ENCODE assay signal across 10 cellular contexts in the genomic region with DNA sequence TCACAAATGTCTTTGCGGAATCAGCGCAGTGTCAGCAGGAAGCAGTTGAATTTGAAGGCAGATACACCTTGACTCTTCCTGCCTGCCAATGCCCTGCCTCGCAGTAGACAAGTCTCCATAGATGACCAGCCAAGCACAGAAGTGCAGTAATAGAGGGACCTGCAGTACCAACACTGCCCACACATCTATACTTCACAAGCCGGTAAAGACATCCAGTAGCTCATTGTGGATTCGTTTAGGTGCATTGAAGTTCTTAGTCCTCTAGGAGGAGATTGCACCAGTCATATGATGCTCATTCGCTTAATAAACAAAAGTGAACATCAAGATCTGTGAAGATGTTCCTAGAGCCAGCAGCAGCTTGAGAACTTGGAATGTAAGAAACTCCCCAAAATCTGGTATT. TPM values are rescaled to one million over a fixed set of nuclear protein-coding genes. Genes with fewer than 3 reads are reported as not detected.
DNase-seq lines count a peak whose midpoint lies in the region; ATAC-seq and TF ChIP-seq lines count a peak whose summit lies in the region.
"Had no signal": no experiment of that assay in that cellular context is flagged by ENCODE, and none has a peak within 500 bp of the region (broad histone marks: within the 10 kb centered on the region; RNA-seq: fewer than 3 reads in every experiment).

No MANE protein-coding gene starts in this region.

- TF ChIP-seq CTCF in KMS-11 (conservative IDR thresholded peaks at IDR 0.05; ENCODE audit: low read depth, low read length) (0 out of 2 replicates have a peak, but pooled peaks have one; percentile 18), endodermal cell (conservative IDR thresholded peaks at IDR 0.05) (peak; percentile 75), upper lobe of right lung (IDR thresholded peaks at IDR 0.05) (no peak)

- no peaks in the 10 kb centered on the region for H3K36me3 Mint-ChIP-seq in endodermal cell (ENCODE audit: low read depth)

- no peaks in the 10 kb centered on the region for H4K20me1 ChIP-seq in KMS-11 (ENCODE audit: insufficient read depth)

- H3K79me2 ChIP-seq in KMS-11 (ENCODE audit: insufficient read depth, low read depth): no peaks in the 10 kb centered on the region

- peak; percentile 83 for ATAC-seq in GM21619 (IDR thresholded peaks at IDR 0.05; ENCODE audit: unreplicated experiment)
- peak; percentile 43 for ATAC-seq in upper lobe of right lung
- ATAC-seq in aorta (ENCODE audit: low FRiP score): no peak

- H3K4me1 ChIP-seq in KMS-11 (ENCODE audit: low read depth, poor library complexity, severe bottlenecking) (peaks cover 17% of the 10 kb centered on the region), endodermal cell (ENCODE audit: control insufficient read depth, insufficient read depth, low read length) (no peaks in the 10 kb centered on the region), upper lobe of right lung (no peaks in the 10 kb centered on the region), aorta (ENCODE audit: control insufficient read depth in 1 of 2, insufficient read depth in 2 of 2, low read length in 2 of 2) (no peaks in the 10 kb centered on the region)
- H3K4me1 ChIP-seq: pancreas had no signal

- no peaks in the 10 kb centered on the region for H3K9me3 Mint-ChIP-seq in endodermal cell

- H3K9ac ChIP-seq in KMS-11: no peak overlapping the region
- H3K9ac ChIP-seq in endodermal cell (ENCODE audit: extremely low read depth, low read length, poor library complexity, severe bottlenecking): no peak overlapping the region

- H3K9me3 ChIP-seq in endodermal cell (ENCODE audit: control insufficient read depth, low read length): no peaks in the 10 kb centered on the region
- H3K9me3 ChIP-seq in upper lobe of right lung: no peaks in the 10 kb centered on the region
- H3K9me3 ChIP-seq in aorta (ENCODE audit: control insufficient read depth, low read length): peaks cover 1% of the 10 kb centered on the region
- H3K9me3 ChIP-seq: pancreas had no signal

- no peak overlapping the region for H3K4me3 Mint-ChIP-seq in endodermal cell

- peaks cover 41% of the 10 kb centered on the region for H3K27me3 Mint-ChIP-seq in endodermal cell (ENCODE audit: insufficient read depth)

- H3K27ac ChIP-seq in KMS-11 (no peak overlapping the region), endodermal cell (ENCODE audit: low read depth, low read length) (no peak overlapping the region), upper lobe of right lung (no peak overlapping the region), aorta (ENCODE audit: low read depth in 1 of 2, low read length in 2 of 2) (no peak overlapping the region)
- H3K27ac ChIP-seq: pancreas had no signal

- H3K27me3 ChIP-seq in KMS-11 (ENCODE audit: insufficient read depth, low read depth): no peaks in the 10 kb centered on the region
- H3K27me3 ChIP-seq in endodermal cell (ENCODE audit: control insufficient read depth, insufficient read depth, low read length, poor library complexity, severe bottlenecking): peaks cover 35% of the 10 kb centered on the region
- H3K27me3 ChIP-seq in upper lobe of right lung: peaks cover 73% of the 10 kb centered on the region
- peaks cover 0 to 3% of the 10 kb centered on the region in 2 donors for H3K27me3 ChIP-seq in aorta (ENCODE audit: control insufficient read depth in 1 of 2, insufficient read depth in 2 of 2, low read length in 1 of 2)

- H3K36me3 ChIP-seq in KMS-11 (ENCODE audit: insufficient read depth) (no peaks in the 10 kb centered on the region), endodermal cell (ENCODE audit: control insufficient read depth, insufficient read depth, low read length) (no peaks in the 10 kb centered on the region), upper lobe of right lung (no peaks in the 10 kb centered on the region), aorta (ENCODE audit: control insufficient read depth in 1 of 2, insufficient read depth in 2 of 2, low read length in 1 of 2) (no peaks in the 10 kb centered on the region)
- H3K36me3 ChIP-seq: pancreas had no signal

- DNase-seq in DMS53 (lab: John Stamatoyannopoulos, UW) (peak; percentile 67), DMS53 treated with DMSO at 0.1 percent for 48 hours (lab: John Stamatoyannopoulos, UW; ENCODE audit: unreplicated experiment) (no peak), endodermal cell (peak; percentile 78), upper lobe of right lung (no peak), aorta (no peak), NCI-H1417 (lab: John Stamatoyannopoulos, UW) (no peak)
- DNase-seq: pancreas had no signal

- peaks cover 1% of the 10 kb centered on the region for H3K4me1 Mint-ChIP-seq in endodermal cell

- H3K27ac Mint-ChIP-seq in endodermal cell: no peak overlapping the region

- 80 to 85% methylated on average over 2 to 6 of the region's 6 CpGs for WGBS in endodermal cell (ENCODE audit: insufficient coverage in 1 of 2, insufficient read length in 1 of 2), 2 experiments
- 81 to 86% methylated on average over 6 of the region's 6 CpGs for WGBS in aorta, 2 donors

- H3K4me3 ChIP-seq in KMS-11 (IDR thresholded peaks at IDR 0.05; ENCODE audit: insufficient read depth, low read depth, low read length) (no peak overlapping the region), endodermal cell (ENCODE audit: low read length) (no peak overlapping the region), upper lobe of right lung (no peak overlapping the region), aorta (ENCODE audit: low read length in 2 of 2) (no peak overlapping the region)
- H3K4me3 ChIP-seq: pancreas had no signal

- no peak overlapping the region for H3K4me2 ChIP-seq in KMS-11

- intact Hi-C loops in upper lobe of right lung (cut with DNase I): no loop called here
- intact Hi-C loops in aorta (cut with DNase I): loop anchor here in 1 of 2 donors (5.0 kb wide), 1 partner anchor 45 kb away; no protein-coding TSS in a partner anchor

- H2AFZ ChIP-seq in KMS-11 (ENCODE audit: low read depth): no peak overlapping the region

RNA-seq across cellular contexts. Expression of gene IFNA2, which starts 7.1 kb away (rescaled TPM):
- total RNA-seq in endodermal cell: not detected
- not detected for polyA plus RNA-seq in endodermal cell (2013, experiment 1 of 2)
- not detected for polyA plus RNA-seq in endodermal cell (2013, experiment 2 of 2)
- not detected for total RNA-seq in upper lobe of right lung
- total RNA-seq in aorta: not detected
- not detected for polyA plus RNA-seq in aorta
- total RNA-seq: activated CD8-positive, alpha-beta memory T cell treated with anti-CD3 and anti-CD28 coated beads for 36 hours; pancreas had no signal
- polyA plus RNA-seq: pancreas had no signal

RNA-seq across cellular contexts. Expression of gene IFNA8, which starts 16.6 kb away (rescaled TPM):
- not detected for total RNA-seq in endodermal cell
- polyA plus RNA-seq in endodermal cell (2013, experiment 1 of 2): not detected
- polyA plus RNA-seq in endodermal cell (2013, experiment 2 of 2): not detected
- total RNA-seq in upper lobe of right lung: not detected
- not detected for total RNA-seq in aorta
- not detected for polyA plus RNA-seq in aorta
- total RNA-seq: activated CD8-positive, alpha-beta memory T cell treated with anti-CD3 and anti-CD28 coated beads for 36 hours; pancreas had no signal
- polyA plus RNA-seq: pancreas had no signal

RNA-seq across cellular contexts. Expression of gene IFNA13, which starts 24.4 kb away (rescaled TPM):
- total RNA-seq in endodermal cell (not detected), upper lobe of right lung (not detected), aorta (not detected)
- not detected for polyA plus RNA-seq in endodermal cell (2013, experiment 1 of 2)
- polyA plus RNA-seq in endodermal cell (2013, experiment 2 of 2): not detected
- not detected for polyA plus RNA-seq in aorta
- total RNA-seq: activated CD8-positive, alpha-beta memory T cell treated with anti-CD3 and anti-CD28 coated beads for 36 hours; pancreas had no signal

RNA-seq across cellular contexts. Expression of gene IFNA6, which starts 41.6 kb away (rescaled TPM):
- total RNA-seq in endodermal cell (not detected), upper lobe of right lung (not detected), aorta (not detected)
- not detected for polyA plus RNA-seq in endodermal cell (2013, experiment 1 of 2)
- not detected for polyA plus RNA-seq in endodermal cell (2013, experiment 2 of 2)
- polyA plus RNA-seq in aorta: not detected
- total RNA-seq: activated CD8-positive, alpha-beta memory T cell treated with anti-CD3 and anti-CD28 coated beads for 36 hours; pancreas had no signal
- polyA plus RNA-seq: pancreas had no signal

RNA-seq across cellular contexts. Expression of gene IFNA1, which starts 48.0 kb away (rescaled TPM):
- not detected for total RNA-seq in endodermal cell
- not detected for polyA plus RNA-seq in endodermal cell (2013, experiment 1 of 2)
- not detected for polyA plus RNA-seq in endodermal cell (2013, experiment 2 of 2)
- not detected for total RNA-seq in upper lobe of right lung
- total RNA-seq in aorta: not detected
- not detected for polyA plus RNA-seq in aorta
- total RNA-seq: activated CD8-positive, alpha-beta memory T cell treated with anti-CD3 and anti-CD28 coated beads for 36 hours; pancreas had no signal
- polyA plus RNA-seq: pancreas had no signal

Comparison
In these comparisons a context has a peak if more than half of its experiments do, and no peak if none do; other contexts are left out.
1. DNase-seq: peak in DMS53 (single experiment) and endodermal cell (single experiment); none in DMS53 treated with DMSO at 0.1 percent for 48 hours (single experiment), upper lobe of right lung (single experiment), aorta (0 of 2) and NCI-H1417 (0 of 3).